Comparison of ENCODE assay signal across 8 cellular contexts in the genomic region with DNA sequence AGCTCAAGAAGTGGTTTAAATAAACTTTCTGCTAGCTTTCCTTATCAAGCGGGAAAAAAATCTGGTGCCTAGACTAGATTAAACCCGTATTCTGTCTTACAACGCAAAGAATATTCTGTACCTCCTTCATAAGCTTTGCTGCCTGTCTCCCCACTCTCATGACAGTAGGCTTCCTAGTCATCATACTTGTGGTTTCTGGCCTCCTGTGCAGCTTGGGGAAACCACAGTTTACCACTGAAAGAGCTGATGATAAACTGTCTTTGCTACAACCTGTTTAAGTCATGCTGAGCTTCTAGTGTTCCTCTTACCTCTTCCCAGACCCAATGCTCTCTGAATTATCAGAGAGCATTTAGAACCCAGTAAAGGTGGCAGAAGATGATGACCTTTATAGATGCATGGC. TPM values are rescaled to one million over a fixed set of nuclear protein-coding genes. Genes with fewer than 3 reads are reported as not detected.
A peak's percentile ranks its signal among the peaks of the same experiment; 100 is the strongest.
DNase-seq lines count a peak whose midpoint lies in the region; ATAC-seq and TF ChIP-seq lines count a peak whose summit lies in the region.

No MANE protein-coding gene starts in this region.

- DNase-seq in right atrium auricular region (ENCODE audit: low spot score), result no peak
- DNase-seq in right cardiac atrium, result no peak
- DNase-seq in activated T-helper 1 cell treated with Interleukin-2 at 50 U/mL for 16 hours (ENCODE audit: low read depth), result peak; percentile 13
- DNase-seq in non-pigmented ciliary epithelial cell (ENCODE audit: low read depth), result peak; percentile 61
- no peak for DNase-seq in NCI-H748 (lab: John Stamatoyannopoulos, UW; ENCODE audit: unreplicated experiment)
- DNase-seq in hypothalamus (lab: John Stamatoyannopoulos, UW), result no peak
- no peak for DNase-seq in tibial artery

- ATAC-seq in right cardiac atrium, result no peak
- ATAC-seq in HG03354 (IDR thresholded peaks at IDR 0.05; ENCODE audit: poor library complexity, severe bottlenecking, unreplicated experiment), result peak; percentile 87

- WGBS in right cardiac atrium, result 73% methylated on average over 3 of the region's 3 CpGs

- H3K4me3 ChIP-seq in right atrium auricular region, result no peak overlapping the region
- H3K4me3 ChIP-seq in right cardiac atrium (ENCODE audit: low read length), result no peak overlapping the region
- no peak overlapping the region for H3K4me3 ChIP-seq in tibial artery

- no peaks in the 10 kb centered on the region for H3K9me3 ChIP-seq in right atrium auricular region
- no peaks in the 10 kb centered on the region for H3K9me3 ChIP-seq in right cardiac atrium (ENCODE audit: control insufficient read depth, low read length)
- no peaks in the 10 kb centered on the region for H3K9me3 ChIP-seq in tibial artery

- H3K4me1 ChIP-seq in right atrium auricular region (peaks cover 0 to 46% of the 10 kb centered on the region in 2 donors), right cardiac atrium (ENCODE audit: control insufficient read depth, insufficient read depth, low read length) (peaks cover 21% of the 10 kb centered on the region), tibial artery (peaks cover 0 to 25% (median 10%) of the 10 kb centered on the region in 4 donors)

- peaks cover 21% of the 10 kb centered on the region for H3K36me3 ChIP-seq in right atrium auricular region
- H3K36me3 ChIP-seq in tibial artery, result peaks cover 6 to 40% (median 13%) of the 10 kb centered on the region in 3 donors

- H3K27me3 ChIP-seq in right atrium auricular region (no peaks in the 10 kb centered on the region), right cardiac atrium (ENCODE audit: control insufficient read depth, insufficient read depth) (no peaks in the 10 kb centered on the region), tibial artery (peaks cover 0 to 6% of the 10 kb centered on the region in 2 donors)

- H3K27ac ChIP-seq in right atrium auricular region, result peak overlapping the region; percentile 76 to 77
- no peak overlapping the region for H3K27ac ChIP-seq in right cardiac atrium (ENCODE audit: low read length)
- no peak overlapping the region for H3K27ac ChIP-seq in tibial artery

- TF ChIP-seq CTCF in right atrium auricular region (IDR thresholded peaks at IDR 0.05) (no peak), tibial artery (IDR thresholded peaks at IDR 0.05) (no peak)

- intact Hi-C loops in right cardiac atrium (cut with DNase I) (no loop called here), tibial artery (cut with DNase I; ENCODE audit: low total_unique reads) (no loop called here)

RNA-seq across cellular contexts. Expression of gene PODXL, which starts 55.0 kb away (rescaled TPM):
- 100 to 1,000 TPM in 1 of 2 donors, 10 to 100 TPM in 1; 47.6 to 144 TPM for total RNA-seq in right atrium auricular region
- total RNA-seq in right cardiac atrium, result 10 to 100 TPM; 60.7 to 81.1 (median 63.9) TPM
- polyA plus RNA-seq in right cardiac atrium, result 29.1 TPM

Comparison
In these comparisons a context has a peak if more than half of its experiments do, and no peak if none do; other contexts are left out.
1. H3K27ac ChIP-seq: peak in right atrium auricular region (2 of 2); none in right cardiac atrium (single experiment) and tibial artery (0 of 2).
2. DNase-seq: peak in activated T-helper 1 cell treated with Interleukin-2 at 50 U/mL for 16 hours (single experiment) and non-pigmented ciliary epithelial cell (single experiment); none in right atrium auricular region (single experiment), right cardiac atrium (0 of 3), NCI-H748 (single experiment), hypothalamus (0 of 51) and tibial artery (0 of 2).